17 cellular contexts compared by ENCODE assay signal in genomic region chr1:180948846-180949615, GRCh38. TPM values are rescaled to one million over a fixed set of nuclear protein-coding genes. Genes with fewer than 3 reads are reported as not detected.
DNase-seq lines count a peak whose midpoint lies in the region; ATAC-seq and TF ChIP-seq lines count a peak whose summit lies in the region.
"Had no signal": no experiment of that assay in that cellular context is flagged by ENCODE, and none has a peak within 500 bp of the region (broad histone marks: within the 10 kb centered on the region; RNA-seq: fewer than 3 reads in every experiment).

No MANE protein-coding gene starts in this region.

- intact Hi-C loops in lower lobe of right lung (cut with DNase I): no loop called here

- DNase-seq in H7 (peak; percentile 77), RWPE1 (ENCODE audit: low spot score) (no peak), lower lobe of right lung (no peak), NCI-H748 treated with DMSO at 0.1 percent for 48 hours (lab: John Stamatoyannopoulos, UW) (no peak), DMS 273 (lab: John Stamatoyannopoulos, UW; ENCODE audit: unreplicated experiment) (no peak)
- DNase-seq in stimulated activated effector memory CD8-positive, alpha-beta T cell treated with anti-CD3 and anti-CD28 coated beads, Interleukin-12 subunit alpha, Interleukin-12 subunit beta, amount 100 ng/mL, for 72 hours (ENCODE audit: low spot score in 2 of 2): no peak
- no peak for DNase-seq in stimulated activated CD4-positive, alpha-beta T cell treated with anti-CD3 and anti-CD28 coated beads, Interleukin-2, amount 100 ng/mL, for 24 hours
- DNase-seq: activated CD8-positive, alpha-beta memory T cell treated with anti-CD3 and anti-CD28 coated beads for 24 hours; activated T-cell treated with anti-CD3 and anti-CD28 coated beads, Interleukin-2, amount 50 U/mL, for 48 hours; cerebellar nuclear complex; effector CD8-positive, alpha-beta T cell; GDM1; NCI-H1930; NCI-H446 treated with DMSO at 0.1 percent for 48 hours; T1000 had no signal

- CTCF ChIA-PET in RWPE1 (lab: Yijun Ruan, JAX): no interaction called here

- POLR2A ChIA-PET in RWPE1 (lab: Yijun Ruan, JAX; ENCODE audit: low non-redundant PET): no interaction called here

- H3K36me3 Mint-ChIP-seq in stimulated activated effector memory CD8-positive, alpha-beta T cell treated with anti-CD3 and anti-CD28 coated beads, Interleukin-12 subunit alpha, Interleukin-12 subunit beta, amount 100 ng/mL, for 72 hours: peaks cover 19% of the 10 kb centered on the region

- no peak overlapping the region for H3K4me3 Mint-ChIP-seq in stimulated activated effector memory CD8-positive, alpha-beta T cell treated with anti-CD3 and anti-CD28 coated beads, Interleukin-12 subunit alpha, Interleukin-12 subunit beta, amount 100 ng/mL, for 72 hours
- H3K4me3 Mint-ChIP-seq: activated naive CD4-positive, alpha-beta T cell treated with anti-CD3 and anti-CD28 coated beads, Interleukin-2, amount 50 U/mL, for 24 hours had no signal

- ATAC-seq in lower lobe of right lung: no peak
- ATAC-seq in stimulated activated effector memory CD8-positive, alpha-beta T cell treated with anti-CD3 and anti-CD28 coated beads, Interleukin-12 subunit alpha, Interleukin-12 subunit beta, amount 100 ng/mL, for 72 hours: no peak

- H3K9me3 ChIP-seq in lower lobe of right lung: no peaks in the 10 kb centered on the region

- H3K4me1 Mint-ChIP-seq in stimulated activated effector memory CD8-positive, alpha-beta T cell treated with anti-CD3 and anti-CD28 coated beads, Interleukin-12 subunit alpha, Interleukin-12 subunit beta, amount 100 ng/mL, for 72 hours: peaks cover 4% of the 10 kb centered on the region

- peak overlapping the region; percentile 54 for H3K27ac Mint-ChIP-seq in stimulated activated effector memory CD8-positive, alpha-beta T cell treated with anti-CD3 and anti-CD28 coated beads, Interleukin-12 subunit alpha, Interleukin-12 subunit beta, amount 100 ng/mL, for 72 hours
- H3K27ac Mint-ChIP-seq: activated naive CD4-positive, alpha-beta T cell treated with anti-CD3 and anti-CD28 coated beads, Interleukin-2, amount 50 U/mL, for 24 hours had no signal

- H3K4me3 ChIP-seq in H7 (ENCODE audit: insufficient read depth, low read depth, low read length) (no peak overlapping the region), lower lobe of right lung (no peak overlapping the region)

- peaks cover 9% of the 10 kb centered on the region for H3K9me3 Mint-ChIP-seq in stimulated activated effector memory CD8-positive, alpha-beta T cell treated with anti-CD3 and anti-CD28 coated beads, Interleukin-12 subunit alpha, Interleukin-12 subunit beta, amount 100 ng/mL, for 72 hours

- H3K36me3 ChIP-seq in H7 (replicated peaks; ENCODE audit: control insufficient read depth, insufficient read depth, low read length): peaks cover 3% of the 10 kb centered on the region; the same call in 1 of the 2 replicates
- H3K36me3 ChIP-seq in lower lobe of right lung: peaks cover 37% of the 10 kb centered on the region

- H3K27ac ChIP-seq in RWPE1: peak overlapping the region; percentile 54
- peak overlapping the region; percentile 4 for H3K27ac ChIP-seq in lower lobe of right lung

- peaks cover 5% of the 10 kb centered on the region for H3K4me1 ChIP-seq in lower lobe of right lung

- TF ChIP-seq CTCF in RWPE1 (conservative IDR thresholded peaks at IDR 0.05; ENCODE audit: low read depth) (no peak), lower lobe of right lung (IDR thresholded peaks at IDR 0.05) (no peak)

- H3K27me3 ChIP-seq in H7 (ENCODE audit: control insufficient read depth, insufficient read depth, low read length): no peaks in the 10 kb centered on the region; the same call in 1 of the 2 replicates
- H3K27me3 ChIP-seq in lower lobe of right lung (ENCODE audit: low read depth): no peaks in the 10 kb centered on the region

RNA-seq across cellular contexts. Expression of gene KIAA1614, which starts 36.3 kb away (rescaled TPM):
- total RNA-seq in H7 (2014; rRNA removed; shearing (Covaris generic)): 1.1 and 3.4 TPM in 2 replicates
- 4.1 TPM for total RNA-seq in lower lobe of right lung
- total RNA-seq: H4 had no signal
